20 cellular contexts compared by ENCODE assay signal in genomic region chr3:149026718-149027117, GRCh38. TPM values are rescaled to one million over a fixed set of nuclear protein-coding genes. Genes with fewer than 3 reads are reported as not detected.
A peak's percentile ranks its signal among the peaks of the same experiment; 100 is the strongest.
DNase-seq lines count a peak whose midpoint lies in the region; ATAC-seq and TF ChIP-seq lines count a peak whose summit lies in the region.
"Had no signal": no experiment of that assay in that cellular context is flagged by ENCODE, and none has a peak within 500 bp of the region (broad histone marks: within the 10 kb centered on the region; RNA-seq: fewer than 3 reads in every experiment).

No MANE protein-coding gene starts in this region.

- H3K27ac Mint-ChIP-seq in stimulated activated naive CD8-positive, alpha-beta T cell treated with anti-CD3 and anti-CD28 coated beads, Interleukin-15, amount 100 ng/mL, for 72 hours = peak overlapping the region; percentile 7 to 54
- H3K27ac Mint-ChIP-seq in T-helper 17 cell = peak overlapping the region; percentile 32
- H3K27ac Mint-ChIP-seq in mesothelial cell of epicardium = peak overlapping the region; percentile 3
- H3K27ac Mint-ChIP-seq: activated naive CD4-positive, alpha-beta T cell treated with anti-CD3 and anti-CD28 coated beads, Interleukin-2, amount 10 ng/mL, durations not matched to agents 7 days and 5 days; stimulated activated memory B cell treated with anti-CD40 and anti-IgM and Interleukin-4, amounts not matched to agents 10 μg/mL and 1 μg/mL and 100 μg/mL, for 72 hours had no signal

- no peaks in the 10 kb centered on the region for H3K27me3 Mint-ChIP-seq in stimulated activated naive CD8-positive, alpha-beta T cell treated with anti-CD3 and anti-CD28 coated beads, Interleukin-15, amount 100 ng/mL, for 72 hours
- H3K27me3 Mint-ChIP-seq in T-helper 17 cell (no peaks in the 10 kb centered on the region), mesothelial cell of epicardium (ENCODE audit: low read depth) (no peaks in the 10 kb centered on the region)
- H3K27me3 Mint-ChIP-seq: activated naive CD4-positive, alpha-beta T cell treated with anti-CD3 and anti-CD28 coated beads, Interleukin-2, amount 10 ng/mL, durations not matched to agents 7 days and 5 days; stimulated activated memory B cell treated with anti-CD40 and anti-IgM and Interleukin-4, amounts not matched to agents 10 μg/mL and 1 μg/mL and 100 μg/mL, for 72 hours had no signal

- peaks cover 0 to 6% of the 10 kb centered on the region in 2 donors for H3K9me3 Mint-ChIP-seq in stimulated activated naive CD8-positive, alpha-beta T cell treated with anti-CD3 and anti-CD28 coated beads, Interleukin-15, amount 100 ng/mL, for 72 hours
- peaks cover 12% of the 10 kb centered on the region for H3K9me3 Mint-ChIP-seq in mesothelial cell of epicardium
- H3K9me3 Mint-ChIP-seq: activated naive CD4-positive, alpha-beta T cell treated with anti-CD3 and anti-CD28 coated beads, Interleukin-2, amount 10 ng/mL, durations not matched to agents 7 days and 5 days; stimulated activated memory B cell treated with anti-CD40 and anti-IgM and Interleukin-4, amounts not matched to agents 10 μg/mL and 1 μg/mL and 100 μg/mL, for 72 hours had no signal

- TF ChIP-seq CTCF in mesothelial cell of epicardium (IDR thresholded peaks at IDR 0.05; ENCODE audit: unreplicated experiment) = no peak

- no peak overlapping the region for H3K4me3 Mint-ChIP-seq in stimulated activated naive CD8-positive, alpha-beta T cell treated with anti-CD3 and anti-CD28 coated beads, Interleukin-15, amount 100 ng/mL, for 72 hours
- H3K4me3 Mint-ChIP-seq in T-helper 17 cell (no peak overlapping the region), mesothelial cell of epicardium (no peak overlapping the region)
- H3K4me3 Mint-ChIP-seq: activated naive CD4-positive, alpha-beta T cell treated with anti-CD3 and anti-CD28 coated beads, Interleukin-2, amount 10 ng/mL, durations not matched to agents 7 days and 5 days; activated T-cell treated with anti-CD3 and anti-CD28 coated beads, Interleukin-2, amount 50 U/mL, for 4 hours; stimulated activated memory B cell treated with anti-CD40 and anti-IgM and Interleukin-4, amounts not matched to agents 10 μg/mL and 1 μg/mL and 100 μg/mL, for 72 hours had no signal

- ATAC-seq in stimulated activated naive CD8-positive, alpha-beta T cell treated with anti-CD3 and anti-CD28 coated beads, Interleukin-15, amount 100 ng/mL, for 72 hours = no peak
- ATAC-seq in stimulated activated naive CD8-positive, alpha-beta T cell treated with anti-CD3 and anti-CD28 coated beads, Interleukin-15, Interleukin-2, amounts not matched to agents 100 U/mL and 50 U/mL, for 24 hours = no peak
- ATAC-seq in T-helper 17 cell = no peak
- ATAC-seq: activated CD4-positive, CD25-positive, alpha-beta regulatory T cell treated with anti-CD3 and anti-CD28 coated beads, Interleukin-2, amount 50 U/mL, for 24 hours; activated T-cell treated with anti-CD3 and anti-CD28 coated beads, Interleukin-2, amount 50 U/mL, for 4 hours; mucosa of descending colon; stimulated activated memory B cell treated with anti-CD40 and anti-IgM and Interleukin-4, amounts not matched to agents 10 μg/mL and 1 μg/mL and 100 μg/mL, for 72 hours had no signal

- H3K36me3 Mint-ChIP-seq in T-helper 17 cell (ENCODE audit: low read depth) (peaks cover 4% of the 10 kb centered on the region), mesothelial cell of epicardium (peaks cover 52% of the 10 kb centered on the region)

- no peak for DNase-seq in stimulated activated naive CD8-positive, alpha-beta T cell treated with anti-CD3 and anti-CD28 coated beads, Interleukin-15, amount 100 ng/mL, for 72 hours
- no peak for DNase-seq in stimulated activated naive CD8-positive, alpha-beta T cell treated with anti-CD3 and anti-CD28 coated beads, Interleukin-15, Interleukin-2, amounts not matched to agents 100 U/mL and 50 U/mL, for 24 hours
- DNase-seq in T-helper 17 cell (no peak), mesothelial cell of epicardium (ENCODE audit: low spot score in 2 of 2, unreplicated experiment in 2 of 2) (no peak), NCI-H69 (lab: John Stamatoyannopoulos, UW) (no peak), A172 (ENCODE audit: low spot score) (no peak), NCI-H345 (lab: John Stamatoyannopoulos, UW) (no peak)
- DNase-seq: activated naive CD4-positive, alpha-beta T cell treated with anti-CD3 and anti-CD28 coated beads, Interleukin-2, amount 10 ng/mL, durations not matched to agents 7 days and 5 days; activated T-cell treated with anti-CD3 and anti-CD28 coated beads, Interleukin-2, amount 50 U/mL, for 4 hours; amygdala; islet precursor cell; mucosa of descending colon; NCI-H2081; SIG-M5; SW 1271; testis; uterus had no signal

- H3K9me3 ChIP-seq in T-helper 17 cell (ENCODE audit: control insufficient read depth, low read length, poor library complexity, severe bottlenecking) = no peaks in the 10 kb centered on the region
- H3K9me3 ChIP-seq: mucosa of descending colon, neutrophil, testis, uterus had no signal

- no peaks in the 10 kb centered on the region for H3K4me1 Mint-ChIP-seq in stimulated activated naive CD8-positive, alpha-beta T cell treated with anti-CD3 and anti-CD28 coated beads, Interleukin-15, amount 100 ng/mL, for 72 hours
- peaks cover 6% of the 10 kb centered on the region for H3K4me1 Mint-ChIP-seq in T-helper 17 cell
- H3K4me1 Mint-ChIP-seq in mesothelial cell of epicardium = no peaks in the 10 kb centered on the region
- H3K4me1 Mint-ChIP-seq: activated naive CD4-positive, alpha-beta T cell treated with anti-CD3 and anti-CD28 coated beads, Interleukin-2, amount 10 ng/mL, durations not matched to agents 7 days and 5 days; stimulated activated memory B cell treated with anti-CD40 and anti-IgM and Interleukin-4, amounts not matched to agents 10 μg/mL and 1 μg/mL and 100 μg/mL, for 72 hours had no signal

RNA-seq across cellular contexts. Expression of gene GYG1, which starts 35.4 kb away (rescaled TPM):
- 10 to 100 TPM; 22.3 to 27.4 TPM for total RNA-seq in T-helper 17 cell
- 20.9 to 22.5 TPM (median 21.2 TPM) in 3 replicates for total RNA-seq in mesothelial cell of epicardium
- total RNA-seq in A172 (2014; rRNA removed; shearing (Covaris generic)) = 27.8 and 39.0 TPM in 2 replicates

RNA-seq across cellular contexts. Expression of gene HLTF, which starts 59.6 kb away (rescaled TPM):
- total RNA-seq in T-helper 17 cell (1 to 10 TPM; 5.6 TPM), mesothelial cell of epicardium (42.0 to 48.4 TPM (median 44.2 TPM) in 3 replicates)
- 78.6 and 94.5 TPM in 2 replicates for total RNA-seq in A172 (2014; rRNA removed; shearing (Covaris generic))
